ENCODE assay signal across 26 cellular contexts in the genomic region with DNA sequence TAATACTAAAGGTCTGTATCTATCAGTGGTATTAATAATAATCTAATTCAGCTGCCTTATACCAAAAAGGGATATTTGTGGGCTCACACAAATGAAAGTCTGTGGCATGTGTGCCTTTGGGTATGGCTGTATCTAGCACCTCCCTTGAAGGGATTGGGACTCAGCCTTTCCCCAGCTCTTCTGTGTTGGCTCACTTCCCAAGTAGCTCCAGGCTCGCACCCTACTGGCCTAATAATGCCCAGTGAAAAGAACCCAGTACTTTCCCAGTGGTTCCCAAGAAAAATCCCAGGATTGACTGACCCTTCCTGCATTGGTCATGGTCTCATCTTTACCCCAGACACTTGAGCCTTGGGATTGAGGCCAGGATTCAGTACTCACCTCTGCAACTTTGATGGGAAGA.
"Had no signal": no experiment of that assay in that cellular context is flagged by ENCODE, and none has a peak within 500 bp of the region (broad histone marks: within the 10 kb centered on the region; RNA-seq: fewer than 3 reads in every experiment).

No MANE protein-coding gene starts in this region.

- H3K4me3 Mint-ChIP-seq: memory B cell; naive thymus-derived CD4-positive, alpha-beta T cell; natural killer cell treated with Interleukin-12 subunit alpha and Interleukin-12 subunit beta and Interleukin-15 and Interleukin-18, amount 100 ng/mL, for 72 hours; neural crest cell; stimulated activated effector memory CD8-positive, alpha-beta T cell treated with anti-CD3 and anti-CD28 coated beads, Interleukin-12 subunit alpha, Interleukin-12 subunit beta, amount 100 ng/mL, for 72 hours; stimulated activated naive CD8-positive, alpha-beta T cell treated with anti-CD3 and anti-CD28 coated beads, Interleukin-15, Interleukin-2, amounts not matched to agents 100 ng/mL and 50 ng/mL, for 24 hours had no signal

- H3K36me3 ChIP-seq: heart right ventricle, left ventricle myocardium inferior, ovary, right atrium auricular region, right lobe of liver, suprapubic skin, thoracic aorta, tibial artery, upper lobe of right lung had no signal

- H3K4me1 ChIP-seq: left ventricle myocardium inferior, right atrium auricular region, right lobe of liver, suprapubic skin, tibial artery, upper lobe of right lung had no signal

- H3K27me3 Mint-ChIP-seq: memory B cell; naive thymus-derived CD4-positive, alpha-beta T cell; natural killer cell treated with Interleukin-12 subunit alpha and Interleukin-12 subunit beta and Interleukin-15 and Interleukin-18, amount 100 ng/mL, for 72 hours; progenitor cell of endocrine pancreas; stimulated activated naive CD8-positive, alpha-beta T cell treated with anti-CD3 and anti-CD28 coated beads, Interleukin-15, Interleukin-2, amounts not matched to agents 100 ng/mL and 50 ng/mL, for 24 hours had no signal

- H3K27ac Mint-ChIP-seq: memory B cell; naive thymus-derived CD4-positive, alpha-beta T cell; natural killer cell treated with Interleukin-12 subunit alpha and Interleukin-12 subunit beta and Interleukin-15 and Interleukin-18, amount 100 ng/mL, for 72 hours; progenitor cell of endocrine pancreas; stimulated activated effector memory CD8-positive, alpha-beta T cell treated with anti-CD3 and anti-CD28 coated beads, Interleukin-12 subunit alpha, Interleukin-12 subunit beta, amount 100 ng/mL, for 72 hours; stimulated activated naive CD8-positive, alpha-beta T cell treated with anti-CD3 and anti-CD28 coated beads, Interleukin-15, Interleukin-2, amounts not matched to agents 100 ng/mL and 50 ng/mL, for 24 hours had no signal

- ATAC-seq: mucosa of descending colon; naive thymus-derived CD4-positive, alpha-beta T cell; natural killer cell treated with Interleukin-12 subunit alpha and Interleukin-12 subunit beta and Interleukin-15 and Interleukin-18, amount 100 ng/mL, for 72 hours; right lobe of liver; stimulated activated effector memory CD8-positive, alpha-beta T cell treated with anti-CD3 and anti-CD28 coated beads, Interleukin-12 subunit alpha, Interleukin-12 subunit beta, amount 100 ng/mL, for 72 hours; upper lobe of right lung had no signal

- H3K27ac ChIP-seq: heart right ventricle, hepatocyte, left ventricle myocardium inferior, ovary, right atrium auricular region, right lobe of liver, skin epidermis, suprapubic skin, thoracic aorta, tibial artery, upper lobe of right lung had no signal

- H3K4me3 ChIP-seq: heart right ventricle, hepatocyte, left ventricle myocardium inferior, mucosa of descending colon, ovary, right atrium auricular region, right lobe of liver, skin epidermis, suprapubic skin, thoracic aorta, tibial artery, upper lobe of right lung had no signal

- H3K9me3 ChIP-seq: heart right ventricle, left ventricle myocardium inferior, mucosa of descending colon, ovary, right atrium auricular region, right lobe of liver, suprapubic skin, thoracic aorta, tibial artery, upper lobe of right lung had no signal

- H3K36me3 Mint-ChIP-seq: natural killer cell treated with Interleukin-12 subunit alpha and Interleukin-12 subunit beta and Interleukin-15 and Interleukin-18, amount 100 ng/mL, for 72 hours; stimulated activated effector memory CD8-positive, alpha-beta T cell treated with anti-CD3 and anti-CD28 coated beads, Interleukin-12 subunit alpha, Interleukin-12 subunit beta, amount 100 ng/mL, for 72 hours had no signal

- H3K9me3 Mint-ChIP-seq: memory B cell; naive thymus-derived CD4-positive, alpha-beta T cell; natural killer cell treated with Interleukin-12 subunit alpha and Interleukin-12 subunit beta and Interleukin-15 and Interleukin-18, amount 100 ng/mL, for 72 hours; stimulated activated effector memory CD8-positive, alpha-beta T cell treated with anti-CD3 and anti-CD28 coated beads, Interleukin-12 subunit alpha, Interleukin-12 subunit beta, amount 100 ng/mL, for 72 hours; stimulated activated naive CD8-positive, alpha-beta T cell treated with anti-CD3 and anti-CD28 coated beads, Interleukin-15, Interleukin-2, amounts not matched to agents 100 ng/mL and 50 ng/mL, for 24 hours had no signal

- H3K27me3 ChIP-seq: heart right ventricle, hepatocyte, ovary, right atrium auricular region, right lobe of liver, suprapubic skin, tibial artery, upper lobe of right lung had no signal

- DNase-seq: heart right ventricle; islet precursor cell; left ventricle myocardium inferior; midbrain; mucosa of descending colon; naive thymus-derived CD4-positive, alpha-beta T cell; ovary; right lobe of liver; stimulated activated CD4-positive, alpha-beta T cell treated with anti-CD3 and anti-CD28 coated beads, Interleukin-12 subunit alpha, Interleukin-12 subunit beta, amount 100 ng/mL, for 4 hours; stimulated activated CD4-positive, alpha-beta T cell treated with anti-CD3 and anti-CD28 coated beads, Interleukin-15, amount 100 ng/mL, for 24 hours; stimulated activated CD4-positive, alpha-beta T cell treated with anti-CD3 and anti-CD28 coated beads, Interleukin-4, amount 100 ng/mL, for 24 hours; stimulated activated naive CD4-positive, alpha-beta T cell; tibial artery; trophoblast cell; upper lobe of right lung had no signal
